27 cellular contexts compared by ENCODE assay signal in the genomic region with DNA sequence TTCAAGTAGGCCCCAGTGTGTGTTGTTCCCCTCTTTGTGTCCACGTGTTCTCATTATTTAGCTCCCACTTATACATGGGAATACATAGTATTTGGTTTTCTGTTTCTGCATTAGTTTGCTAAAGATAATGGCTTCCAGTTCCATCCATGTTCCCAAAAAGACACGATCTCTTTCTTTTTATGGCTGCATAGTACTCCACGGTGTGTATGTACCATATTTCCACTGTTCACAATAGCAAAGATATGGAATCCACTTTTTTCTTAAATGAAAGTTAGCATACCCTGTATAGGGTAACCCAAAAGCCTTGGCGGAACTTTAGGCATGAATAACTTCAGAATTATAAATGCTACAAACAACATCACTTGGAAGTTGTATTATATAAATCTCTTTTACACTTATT.
"Had no signal": no experiment of that assay in that cellular context is flagged by ENCODE, and none has a peak within 500 bp of the region (broad histone marks: within the 10 kb centered on the region; RNA-seq: fewer than 3 reads in every experiment).

No MANE protein-coding gene starts in this region.

- H3K36me3 ChIP-seq: adrenal gland, breast epithelium, SJCRH30 had no signal

- H3K4me1 ChIP-seq: body of pancreas had no signal

- H3K27me3 ChIP-seq: adrenal gland, body of pancreas, breast epithelium, SJCRH30 had no signal

- ATAC-seq: activated CD8-positive, alpha-beta T cell treated with anti-CD3 and anti-CD28 coated beads, Interleukin-2, amount 10 ng/mL, durations not matched to agents 7 days and 5 days; activated naive CD4-positive, alpha-beta T cell treated with anti-CD3 and anti-CD28 coated beads, Interleukin-2, amount 50 U/mL, for 72 hours; body of pancreas; PC-3 had no signal

- H3K4me3 ChIP-seq: adrenal gland, body of pancreas, breast epithelium, SJCRH30, SK-N-MC had no signal

- DNase-seq: activated CD4-positive, alpha-beta T cell treated with anti-CD3 and anti-CD28 coated beads, Interleukin-2, amount 10 ng/mL, durations not matched to agents 24 days and 14 days; activated CD4-positive, alpha-beta T cell treated with anti-CD3 and anti-CD28 coated beads, Interleukin-2, amount 50 U/mL, for 4 hours; activated CD8-positive, alpha-beta T cell treated with anti-CD3 and anti-CD28 coated beads, Interleukin-2, amount 10 ng/mL, durations not matched to agents 7 days and 5 days; activated gamma-delta T cell treated with Interleukin-2 at 50 U/mL for 16 hours; activated naive CD4-positive, alpha-beta T cell treated with anti-CD3 and anti-CD28 coated beads for 36 hours; activated T-cell treated with anti-CD3 and anti-CD28 coated beads, Interleukin-2, amount 50 U/mL, for 24 hours; adrenal gland; body of pancreas; NCI-H1105; NCI-H1417 treated with DMSO at 0.1 percent for 48 hours; NCI-H187 treated with DMSO at 0.1 percent for 48 hours; NCI-H2081; NCI-H2171 treated with DMSO at 0.1 percent for 48 hours; NCI-H2227 treated with DMSO at 0.1 percent for 48 hours; NCI-H446; NCI-H524; NCI-H69; NK-92 treated with Interleukin-12 subunit alpha and Interleukin-12 subunit beta, amount 100 ng/mL, for 24 hours; PC-3; SHP77; SJCRH30; T1000 had no signal

- H3K27ac ChIP-seq: body of pancreas, breast epithelium, SJCRH30, SK-N-MC had no signal

- FAIRE-seq: astrocyte, TTC549 had no signal

- H3K9me3 ChIP-seq: adrenal gland, body of pancreas, SJCRH30 had no signal
